11 cellular contexts compared by ENCODE assay signal in genomic region chr6:135270676-135271536, GRCh38.
DNase-seq lines count a peak whose midpoint lies in the region; ATAC-seq and TF ChIP-seq lines count a peak whose summit lies in the region.
"Had no signal": no experiment of that assay in that cellular context is flagged by ENCODE, and none has a peak within 500 bp of the region (broad histone marks: within the 10 kb centered on the region; RNA-seq: fewer than 3 reads in every experiment).

No MANE protein-coding gene starts in this region.

- H3K36me3 ChIP-seq in mucosa of descending colon (ENCODE audit: low read depth), result no peaks in the 10 kb centered on the region

- ATAC-seq in mucosa of descending colon, result peak; percentile 81

- DNase-seq in ELF-1 (ENCODE audit: low read depth, low spot score) (peak; percentile 77), NCI-H2196 treated with DMSO at 0.1 percent for 48 hours (lab: John Stamatoyannopoulos, UW; ENCODE audit: unreplicated experiment) (peak; percentile 38), epithelial cell of esophagus (ENCODE audit: low read depth) (peak; percentile 92), mucosa of descending colon (peak; percentile 84 to 90 (median 86)), SW 1271 (lab: John Stamatoyannopoulos, UW) (no peak), SHP77 treated with DMSO at 0.1 percent for 48 hours (lab: John Stamatoyannopoulos, UW) (no peak), NOMO-1 treated with DMSO at 0.1 percent for 48 hours (lab: John Stamatoyannopoulos, UW; ENCODE audit: unreplicated experiment) (no peak)
- no peak for DNase-seq in activated CD8-positive, alpha-beta memory T cell treated with anti-CD3 and anti-CD28 coated beads, Interleukin-2, amount 50 U/mL, for 48 hours
- DNase-seq: C1 segment of cervical spinal cord, caudate nucleus, MV-4-11 had no signal

- H3K9me3 ChIP-seq in mucosa of descending colon, result no peaks in the 10 kb centered on the region

- intact Hi-C loops in mucosa of descending colon (cut with DNase I, micrococcal nuclease), result no loop called here

- TF ChIP-seq CTCF in epithelial cell of esophagus (IDR thresholded peaks at IDR 0.05; ENCODE audit: insufficient read depth, low read depth, low read length, missing control alignments) (no peak), mucosa of descending colon (IDR thresholded peaks at IDR 0.05) (no peak)

- peak overlapping the region; percentile 23 for H3K4me3 ChIP-seq in epithelial cell of esophagus (ENCODE audit: low read length)
- no peak overlapping the region for H3K4me3 ChIP-seq in mucosa of descending colon

- H3K4me1 ChIP-seq in mucosa of descending colon (ENCODE audit: low read depth), result peaks cover 53% of the 10 kb centered on the region

Comparison
In these comparisons a context has a peak if more than half of its experiments do, and no peak if none do; other contexts are left out.
1. DNase-seq: peak in ELF-1 (single experiment), NCI-H2196 treated with DMSO at 0.1 percent for 48 hours (single experiment), epithelial cell of esophagus (single experiment) and mucosa of descending colon (3 of 3); none in SW 1271 (0 of 2), SHP77 treated with DMSO at 0.1 percent for 48 hours (single experiment), activated CD8-positive, alpha-beta memory T cell treated with anti-CD3 and anti-CD28 coated beads, Interleukin-2, amount 50 U/mL, for 48 hours (single experiment) and NOMO-1 treated with DMSO at 0.1 percent for 48 hours (single experiment).